ENCODE assay signal across 8 cellular contexts in genomic region chr15:90954712-90955671, GRCh38. TPM values are rescaled to one million over a fixed set of nuclear protein-coding genes. Genes with fewer than 3 reads are reported as not detected.
DNase-seq lines count a peak whose midpoint lies in the region; ATAC-seq lines count a peak whose summit lies in the region.

RCCD1 (plus strand) TSS chr15:90954884; CDS start chr15:90956735, 1,851 bp downstream.

- H3K9me3 Mint-ChIP-seq in activated CD4-positive, alpha-beta T cell treated with anti-CD3 and anti-CD28 coated beads, Interleukin-2, amount 10 ng/mL, durations not matched to agents 24 days and 14 days: no peaks in the 10 kb centered on the region

- H3K4me1 Mint-ChIP-seq in activated CD4-positive, alpha-beta T cell treated with anti-CD3 and anti-CD28 coated beads, Interleukin-2, amount 10 ng/mL, durations not matched to agents 24 days and 14 days: peaks cover 15% of the 10 kb centered on the region

- in situ Hi-C loops in ACHN (cut with HindIII; ENCODE audit: low pct_ligation_motif_present, low pct_unique_long_range_greater_than_20kb, low sequenced_read_pairs): no loop called here

- peaks cover 40% of the 10 kb centered on the region for H3K36me3 Mint-ChIP-seq in activated CD4-positive, alpha-beta T cell treated with anti-CD3 and anti-CD28 coated beads, Interleukin-2, amount 10 ng/mL, durations not matched to agents 24 days and 14 days (ENCODE audit: low read depth)

- H3K4me3 Mint-ChIP-seq in activated CD4-positive, alpha-beta T cell treated with anti-CD3 and anti-CD28 coated beads, Interleukin-2, amount 10 ng/mL, durations not matched to agents 24 days and 14 days: peak within 1 kb of the TSS; percentile 92

- ATAC-seq in GM18909 (IDR thresholded peaks at IDR 0.05; ENCODE audit: poor library complexity, unreplicated experiment) (peak; percentile 91), HG03175 (IDR thresholded peaks at IDR 0.05; ENCODE audit: unreplicated experiment) (peak; percentile 95)

- peak within 1 kb of the TSS; percentile 98 for H3K27ac Mint-ChIP-seq in activated CD4-positive, alpha-beta T cell treated with anti-CD3 and anti-CD28 coated beads, Interleukin-2, amount 10 ng/mL, durations not matched to agents 24 days and 14 days

- H3K27me3 Mint-ChIP-seq in activated CD4-positive, alpha-beta T cell treated with anti-CD3 and anti-CD28 coated beads, Interleukin-2, amount 10 ng/mL, durations not matched to agents 24 days and 14 days: no peaks in the 10 kb centered on the region

- intact Hi-C loops in activated CD4-positive, alpha-beta T cell treated with anti-CD3 and anti-CD28 coated beads, Interleukin-2, amount 10 ng/mL, durations not matched to agents 24 days and 14 days (cut with micrococcal nuclease): loop anchor here (1.0 to 5.0 kb wide), 4 partner anchors 20 to 317 kb away; partner anchors contain the start of genes PRC1, UNC45A and VPS33B

- DNase-seq in ACHN (peak; percentile 94), NCI-H510A treated with DMSO at 0.1 percent for 48 hours (lab: John Stamatoyannopoulos, UW) (peak; percentile 58), dedifferentiated amniotic fluid mesenchymal stem cell (ENCODE audit: extremely low spot score) (peak; percentile 93), left kidney (ENCODE audit: low read depth, low spot score) (peak; percentile 98)
- peak; percentile 98 for DNase-seq in activated CD4-positive, alpha-beta T cell treated with anti-CD3 and anti-CD28 coated beads, Interleukin-2, amount 10 ng/mL, durations not matched to agents 24 days and 14 days
- DNase-seq in stimulated activated CD4-positive, alpha-beta T cell treated with anti-CD3 and anti-CD28 coated beads, Interleukin-1b, Interleukin-23, amount 100 ng/mL, for 48 hours: peak; percentile 94

RNA-seq across cellular contexts. Expression of gene RCCD1, which starts in this region (rescaled TPM):
- 28.0 and 32.3 TPM in 2 replicates for total RNA-seq in activated CD4-positive, alpha-beta T cell treated with anti-CD3 and anti-CD28 coated beads, Interleukin-2, amount 10 ng/mL, durations not matched to agents 24 days and 14 days

Comparison
In these comparisons a context has a peak if more than half of its experiments do, and no peak if none do; other contexts are left out.
1. Peak in every context shown above with its lines: DNase-seq and ATAC-seq.